8 cellular contexts compared by ENCODE assay signal in the genomic region with DNA sequence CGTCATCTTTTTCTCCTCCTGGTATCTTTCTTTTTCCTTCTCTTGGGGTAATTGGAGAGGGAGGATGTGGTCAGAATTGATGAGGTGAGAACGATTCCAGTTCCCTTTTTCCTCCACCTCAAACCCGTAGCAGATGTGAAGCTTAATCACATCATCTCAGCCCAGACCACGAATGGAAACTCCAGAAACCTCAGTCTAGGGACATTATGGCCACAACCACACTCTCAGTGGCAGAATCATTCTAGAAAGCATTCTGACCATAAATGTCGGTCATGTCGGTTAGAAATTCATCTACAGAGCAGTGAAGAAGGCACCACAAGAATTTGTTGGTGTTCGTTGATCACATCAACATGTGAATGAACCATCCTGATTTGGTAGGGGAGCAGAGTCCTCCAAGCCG.
DNase-seq lines count a peak whose midpoint lies in the region; ATAC-seq, FAIRE-seq and TF ChIP-seq lines count a peak whose summit lies in the region.

No MANE protein-coding gene starts in this region.

- no peaks in the 10 kb centered on the region for H3K36me3 ChIP-seq in ascending aorta

- TF ChIP-seq CTCF in ascending aorta (IDR thresholded peaks at IDR 0.05), result no peak

- no peak overlapping the region for H3K4me3 ChIP-seq in ascending aorta

- H3K27ac ChIP-seq in ascending aorta, result no peak overlapping the region

- peak; percentile 37 for FAIRE-seq in RCC 7860 (lab: Jason Lieb, UNC)

- intact Hi-C loops in ascending aorta (cut with DNase I), result no loop called here

- ATAC-seq in HG02870 (IDR thresholded peaks at IDR 0.05; ENCODE audit: unreplicated experiment), result peak; percentile 67

- H3K9me3 ChIP-seq in ascending aorta, result no peaks in the 10 kb centered on the region

- DNase-seq in activated CD8-positive, alpha-beta memory T cell treated with anti-CD3 and anti-CD28 coated beads for 48 hours (ENCODE audit: low read depth in 2 of 3, low spot score in 2 of 3), result peak in 2 of 3 experiments; percentile 39 to 52
- no peak for DNase-seq in activated CD8-positive, alpha-beta memory T cell treated with anti-CD3 and anti-CD28 coated beads for 24 hours
- DNase-seq in RCC 7860 (ENCODE audit: low spot score) (peak; percentile 70), ecto neural progenitor cell (ENCODE audit: low spot score) (no peak), mucosa of gallbladder (ENCODE audit: low spot score) (no peak), ascending aorta (ENCODE audit: low spot score in 2 of 2) (no peak)
- peak; percentile 52 to 54 for DNase-seq in stimulated activated CD8-positive, alpha-beta memory T cell treated with anti-CD3 and anti-CD28 coated beads, Interleukin-15, amount 100 ng/mL, for 48 hours (ENCODE audit: low read depth in 2 of 2)

- H3K27me3 ChIP-seq in ascending aorta, result no peaks in the 10 kb centered on the region

- H3K4me1 ChIP-seq in ascending aorta, result no peaks in the 10 kb centered on the region

Comparison
In these comparisons a context has a peak if more than half of its experiments do, and no peak if none do; other contexts are left out.
1. DNase-seq: peak in activated CD8-positive, alpha-beta memory T cell treated with anti-CD3 and anti-CD28 coated beads for 48 hours (2 of 3), RCC 7860 (single experiment) and stimulated activated CD8-positive, alpha-beta memory T cell treated with anti-CD3 and anti-CD28 coated beads, Interleukin-15, amount 100 ng/mL, for 48 hours (2 of 2); none in activated CD8-positive, alpha-beta memory T cell treated with anti-CD3 and anti-CD28 coated beads for 24 hours (single experiment), ecto neural progenitor cell (single experiment), mucosa of gallbladder (single experiment) and ascending aorta (0 of 2).